In the genomic region with DNA sequence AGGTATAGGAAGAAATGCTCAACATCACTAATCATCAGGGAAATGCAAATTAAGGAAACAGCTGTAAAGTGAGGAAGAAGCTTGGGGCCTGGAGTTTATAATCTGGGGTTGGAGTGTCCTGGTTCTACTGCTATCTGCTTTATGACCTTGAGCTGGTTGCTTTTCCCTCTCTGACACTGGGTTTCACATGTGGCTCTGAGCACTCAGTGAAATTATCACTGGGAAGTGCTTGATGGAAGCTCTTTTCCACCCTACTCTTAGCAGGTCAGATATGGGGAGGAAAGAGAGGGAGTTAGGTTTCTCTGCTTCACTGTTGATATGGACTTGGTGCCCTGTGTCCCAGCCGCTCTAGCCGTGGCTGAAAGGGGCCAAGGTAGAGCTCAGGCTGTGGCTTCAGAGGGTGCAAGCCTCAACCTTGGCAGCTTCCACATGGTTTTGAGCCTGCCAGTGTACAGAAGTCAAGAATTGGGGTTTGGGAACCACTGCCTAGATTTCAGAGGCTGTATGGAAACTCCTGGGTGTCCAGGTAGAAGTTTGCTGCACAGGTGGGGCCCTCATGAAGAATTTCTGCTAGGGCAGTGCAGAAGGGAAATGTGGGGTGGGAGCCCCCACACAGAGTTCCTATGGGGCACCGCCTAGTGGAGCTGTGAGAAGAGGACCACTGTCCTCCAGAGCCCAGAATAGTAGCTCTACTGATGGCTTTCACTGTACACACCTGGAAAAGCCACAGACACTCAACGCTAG, we compare ENCODE assay signal across 21 cellular contexts. TPM values are rescaled to one million over a fixed set of nuclear protein-coding genes. Genes with fewer than 3 reads are reported as not detected.
A peak's percentile ranks its signal among the peaks of the same experiment; 100 is the strongest.
DNase-seq lines count a peak whose midpoint lies in the region; ATAC-seq, FAIRE-seq and TF ChIP-seq lines count a peak whose summit lies in the region.
"Had no signal": no experiment of that assay in that cellular context is flagged by ENCODE, and none has a peak within 500 bp of the region (broad histone marks: within the 10 kb centered on the region; RNA-seq: fewer than 3 reads in every experiment).

No MANE protein-coding gene starts in this region.

- CTCF ChIA-PET in K562 (lab: Yijun Ruan, JAX; ENCODE audit: low intra/inter-chr PET ratio) = no interaction called here

- no peak for TF ChIP-seq CTCF in natural killer cell (IDR thresholded peaks at IDR 0.05)
- no peak for TF ChIP-seq CTCF in K562 (IDR thresholded peaks at IDR 0.05 in 2 of 3, conservative IDR thresholded peaks at IDR 0.05 in 1 of 3; ENCODE audit: insufficient read depth in 2 of 3, low read depth in 1 of 3, low read length in 3 of 3)
- no peak for TF ChIP-seq CTCF in nephron progenitor cell (IDR thresholded peaks at IDR 0.05)
- TF ChIP-seq CTCF in type B pancreatic cell (conservative IDR thresholded peaks at IDR 0.05) = no peak

- H3K9me3 Mint-ChIP-seq in natural killer cell (no peaks in the 10 kb centered on the region), nephron progenitor cell (peaks cover 45% of the 10 kb centered on the region), type B pancreatic cell (peaks cover 30% of the 10 kb centered on the region)
- H3K9me3 Mint-ChIP-seq in natural killer cell treated with Interleukin-12 subunit alpha and Interleukin-12 subunit beta and Interleukin-15 and Interleukin-18, amount 100 ng/mL, for 72 hours = peaks cover 7% of the 10 kb centered on the region

- H3K4me1 Mint-ChIP-seq in natural killer cell (peaks cover 76 to 83% of the 10 kb centered on the region in 2 donors), nephron progenitor cell (peaks cover 17% of the 10 kb centered on the region), type B pancreatic cell (ENCODE audit: unreplicated experiment) (peaks cover 27% of the 10 kb centered on the region)
- peaks cover 42 to 50% of the 10 kb centered on the region in 2 donors for H3K4me1 Mint-ChIP-seq in natural killer cell treated with Interleukin-12 subunit alpha and Interleukin-12 subunit beta and Interleukin-15 and Interleukin-18, amount 100 ng/mL, for 72 hours (ENCODE audit: low read depth in 2 of 2)

- no peak for FAIRE-seq in K562 (lab: Jason Lieb, UNC)

- WGBS in K562 (ENCODE audit: insufficient coverage, low coverage, missing lambda C conversion rate) = 95% methylated on average over 4 of the region's 4 CpGs

- POLR2A ChIA-PET in K562 (lab: Yijun Ruan, JAX) = no interaction called here

- no TSS peak for BruUV-seq in K562 (replicated peaks; lab: Mats Ljungman, UMichigan)

- TF ChIP-seq EP300 in K562 (IDR thresholded peaks at IDR 0.05; ENCODE audit: low read length) = no peak

- TF ChIP-seq RAD21 in K562 (CRISPR knock-in tag; conservative IDR thresholded peaks at IDR 0.05 in 1 of 2, IDR thresholded peaks at IDR 0.05 in 1 of 2) = no peak

- H3K4me2 ChIP-seq in K562 (ENCODE audit: insufficient read depth, low read length) = no peak overlapping the region

- H3K27me3 ChIP-seq in K562 (ENCODE audit: control insufficient read depth in 2 of 2, insufficient read depth in 2 of 2, low read length in 2 of 2) = no peaks in the 10 kb centered on the region
- H3K27me3 ChIP-seq: MG63, Peyer's patch had no signal

- no peaks in the 10 kb centered on the region; the same call in 2 of the 3 replicates for H3K36me3 ChIP-seq in K562 (ENCODE audit: control insufficient read depth, insufficient read depth, low read length)
- H3K36me3 ChIP-seq: MG63, Peyer's patch had no signal

- TF ChIP-seq POLR2A in K562 (conservative IDR thresholded peaks at IDR 0.05) = no peak

- H3K27ac ChIP-seq in K562 (ENCODE audit: extremely low read depth, low read depth, low read length) = no peak overlapping the region
- H3K27ac ChIP-seq: Peyer's patch had no signal

- H3K27me3 Mint-ChIP-seq in natural killer cell (ENCODE audit: low read depth in 2 of 2) = no peaks in the 10 kb centered on the region
- no peaks in the 10 kb centered on the region for H3K27me3 Mint-ChIP-seq in natural killer cell treated with Interleukin-12 subunit alpha and Interleukin-12 subunit beta and Interleukin-15 and Interleukin-18, amount 100 ng/mL, for 72 hours
- H3K27me3 Mint-ChIP-seq in nephron progenitor cell (ENCODE audit: low read depth, poor library complexity) = no peaks in the 10 kb centered on the region
- no peaks in the 10 kb centered on the region for H3K27me3 Mint-ChIP-seq in type B pancreatic cell

- no peaks in the 10 kb centered on the region for H3K9me1 ChIP-seq in K562 (ENCODE audit: control insufficient read depth, insufficient read depth, low read length)

- H3K4me3 ChIP-seq in K562 = no peak overlapping the region
- H3K4me3 ChIP-seq: MG63, Peyer's patch had no signal

- no peaks in the 10 kb centered on the region; the same call in 1 of the 2 replicates for H4K20me1 ChIP-seq in K562 (replicated peaks; ENCODE audit: control insufficient read depth, insufficient read depth, low read length)

- DNase-seq in natural killer cell = no peak
- DNase-seq in natural killer cell treated with Interleukin-12 subunit alpha and Interleukin-12 subunit beta and Interleukin-15 and Interleukin-18, amount 100 ng/mL, for 72 hours (ENCODE audit: low spot score) = no peak
- DNase-seq in K562 (ENCODE audit: extremely low read depth in 1 of 4, low spot score in 3 of 4) = no peak
- DNase-seq in left ventricle myocardium superior = no peak
- DNase-seq in activated CD4-positive, alpha-beta T cell treated with anti-CD3 and anti-CD28 coated beads for 4 hours = no peak
- no peak for DNase-seq in nephron progenitor cell
- DNase-seq in type B pancreatic cell (ENCODE audit: extremely low spot score, unreplicated experiment) = no peak
- DNase-seq: ACHN, AML-193, Calu3, DMS53, H7, Karpas-422, MG63, NCI-H1105, NCI-H187, NCI-H226, NCI-H524 treated with DMSO at 0.1 percent for 48 hours, Peyer's patch, SHP77 had no signal

- peak overlapping the region; percentile 83 to 91 for H3K27ac Mint-ChIP-seq in natural killer cell
- peak overlapping the region in 1 of 2 donors; percentile 58 for H3K27ac Mint-ChIP-seq in natural killer cell treated with Interleukin-12 subunit alpha and Interleukin-12 subunit beta and Interleukin-15 and Interleukin-18, amount 100 ng/mL, for 72 hours
- no peak overlapping the region for H3K27ac Mint-ChIP-seq in nephron progenitor cell
- no peak overlapping the region for H3K27ac Mint-ChIP-seq in type B pancreatic cell

- no peaks in the 10 kb centered on the region for H3K4me1 ChIP-seq in K562 (replicated peaks in 1 of 2; ENCODE audit: control insufficient read depth in 2 of 2, insufficient read depth in 2 of 2, low read length in 2 of 2)
- H3K4me1 ChIP-seq: Peyer's patch had no signal

- H3K9ac ChIP-seq in K562 (ENCODE audit: insufficient read depth in 1 of 2, low read depth in 2 of 2, low read length in 2 of 2) = no peak overlapping the region

- H3K36me3 Mint-ChIP-seq in natural killer cell (peaks cover 13% of the 10 kb centered on the region), nephron progenitor cell (ENCODE audit: low read depth) (peaks cover 70% of the 10 kb centered on the region), type B pancreatic cell (peaks cover 19% of the 10 kb centered on the region)
- H3K36me3 Mint-ChIP-seq in natural killer cell treated with Interleukin-12 subunit alpha and Interleukin-12 subunit beta and Interleukin-15 and Interleukin-18, amount 100 ng/mL, for 72 hours = peaks cover 27% of the 10 kb centered on the region

- H3K9me3 ChIP-seq in K562 (replicated peaks; ENCODE audit: control insufficient read depth, insufficient read depth, low read depth, low read length) = peaks cover 3% of the 10 kb centered on the region; the same call in 1 of the 2 replicates
- H3K9me3 ChIP-seq: MG63 had no signal

- in situ Hi-C loops in K562 (cut with MboI) = no loop called here

- H3K79me2 ChIP-seq in K562 (ENCODE audit: control insufficient read depth, insufficient read depth, low read length) = no peaks in the 10 kb centered on the region

- H3K4me3 Mint-ChIP-seq in natural killer cell = no peak overlapping the region
- no peak overlapping the region for H3K4me3 Mint-ChIP-seq in natural killer cell treated with Interleukin-12 subunit alpha and Interleukin-12 subunit beta and Interleukin-15 and Interleukin-18, amount 100 ng/mL, for 72 hours
- H3K4me3 Mint-ChIP-seq in nephron progenitor cell = no peak overlapping the region
- H3K4me3 Mint-ChIP-seq in type B pancreatic cell = no peak overlapping the region
- H3K4me3 Mint-ChIP-seq: CD14-positive monocyte had no signal

- intact Hi-C loops in natural killer cell (cut with micrococcal nuclease) (no loop called here), K562 (cut with micrococcal nuclease) (no loop called here), left ventricle myocardium superior (cut with micrococcal nuclease) (no loop called here)

- no peak for ATAC-seq in natural killer cell
- ATAC-seq in natural killer cell treated with Interleukin-12 subunit alpha and Interleukin-12 subunit beta and Interleukin-15 and Interleukin-18, amount 100 ng/mL, for 72 hours = no peak
- no peak for ATAC-seq in K562
- ATAC-seq in left ventricle myocardium superior = peak; percentile 79

- no peak overlapping the region for H2AFZ ChIP-seq in K562 (ENCODE audit: low read depth, low read length)

TF ChIP-seq in K562, 482 proteins besides CTCF, POLR2A, EP300 and RAD21 (continues in another document):
- TF ChIP-seq RBM34 (IDR thresholded peaks at IDR 0.05; ENCODE audit: borderline replicate concordance, insufficient read depth, low read length) = no peak

RNA-seq across cellular contexts. Expression of gene INPP4A, which starts 52.3 kb away (rescaled TPM):
- total RNA-seq in natural killer cell = 100 to 1,000 TPM; 192 to 243 (median 225) TPM
- total RNA-seq in natural killer cell treated with Interleukin-12 subunit alpha and Interleukin-12 subunit beta and Interleukin-15 and Interleukin-18, amount 100 ng/mL, for 72 hours = 100 to 1,000 TPM in 1 of 2 donors, 10 to 100 TPM in 1; 65.0 to 150 TPM
- 57.8 and 102 TPM in 2 replicates for total RNA-seq in K562 (2011; cell fraction: chromatin; rRNA removed; ENCODE audit: low replicate concordance)
- 52.5 and 61.2 TPM in 2 replicates for total RNA-seq in K562 (2011; cell fraction: nucleolus; rRNA removed)
- total RNA-seq in K562 (2011; cell fraction: nucleoplasm; rRNA removed) = 50.8 and 55.2 TPM in 2 replicates
- total RNA-seq in K562 (2014; rRNA removed) = 10.5 and 11.5 TPM in 2 replicates
- total RNA-seq in K562 (2014; rRNA removed; fragmentation: Illumina TruSeq; extraction: Trizol) = 5.6 and 6.9 TPM in 2 replicates
- total RNA-seq in K562 (2015; rRNA removed; fragmentation: Illumina TruSeq; extraction: Trizol) = 7.7 and 8.3 TPM in 2 replicates
- total RNA-seq in K562 (2021) = 15.7 and 16.1 TPM in 2 replicates
- polyA plus RNA-seq in K562 (2011; rRNA removed) = 12.4 and 14.9 TPM in 2 replicates
- polyA plus RNA-seq in K562 (2011; cell fraction: cytosol; rRNA removed) = 10.6 and 12.6 TPM in 2 replicates
- polyA plus RNA-seq in K562 (2011; cell fraction: nucleus; rRNA removed) = 73.7 and 107 TPM in 2 replicates
- 10.2 and 13.8 TPM in 2 replicates for polyA plus RNA-seq in K562 (2012)
- 9.5 and 9.9 TPM in 2 replicates for polyA plus RNA-seq in K562 (2014; fragmentation: Illumina TruSeq; extraction: Trizol)
- 1 to 10 TPM; 1.8 to 2.5 TPM for polyA plus RNA-seq in K562 (2014; fragmentation: Nextera tagmentation; extraction: Ambion mirVana)
- 5.9 and 7.3 TPM in 2 replicates for polyA plus RNA-seq in K562 (2014; rRNA removed)
- 25.8 and 32.7 TPM in 2 replicates for polyA minus RNA-seq in K562 (2011; rRNA and poly(A)+ RNA removed)
- polyA minus RNA-seq in K562 (2011; cell fraction: cytosol; rRNA and poly(A)+ RNA removed) = 9.9 and 17.9 TPM in 2 replicates
- 58.6 and 67.3 TPM in 2 replicates for polyA minus RNA-seq in K562 (2011; cell fraction: nucleus; rRNA and poly(A)+ RNA removed)
- 16.3 TPM for total RNA-seq in left ventricle myocardium superior
- 29.5 and 37.6 TPM in 2 replicates for total RNA-seq in type B pancreatic cell (ENCODE audit: low replicate concordance)

Comparison
In these comparisons a context has a peak if more than half of its experiments do, and no peak if none do; other contexts are left out.
1. H3K27ac Mint-ChIP-seq: peak in natural killer cell (2 of 2); none in nephron progenitor cell (single experiment) and type B pancreatic cell (single experiment).